In the genomic region with DNA sequence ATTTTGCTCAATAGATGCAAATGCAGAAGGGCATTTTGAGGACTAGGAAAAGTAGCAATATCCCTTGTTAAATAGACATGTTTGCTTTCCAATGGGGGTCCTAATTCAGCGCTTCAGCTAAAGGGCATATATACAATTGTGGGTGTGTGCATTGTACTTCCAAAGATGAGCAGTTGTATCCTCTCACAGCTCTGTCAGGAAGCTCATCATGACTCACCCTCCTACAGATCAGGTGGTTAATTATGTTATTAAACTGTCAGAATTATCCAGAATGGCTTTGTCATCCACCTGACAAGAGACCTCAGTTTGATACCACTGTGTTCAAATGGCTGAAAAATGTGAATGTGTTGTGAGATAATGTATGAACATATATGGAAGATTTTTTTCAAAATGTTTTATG, we compare ENCODE assay signal across 26 cellular contexts.
"Had no signal": no experiment of that assay in that cellular context is flagged by ENCODE, and none has a peak within 500 bp of the region (broad histone marks: within the 10 kb centered on the region; RNA-seq: fewer than 3 reads in every experiment).

No MANE protein-coding gene starts in this region.

- H3K9me3 Mint-ChIP-seq: activated CD4-positive, alpha-beta T cell treated with anti-CD3 and anti-CD28 coated beads, Interleukin-2, amount 10 ng/mL, durations not matched to agents 24 days and 14 days; activated naive CD4-positive, alpha-beta T cell treated with anti-CD3 and anti-CD28 coated beads, Interleukin-2, amount 10 ng/mL, durations not matched to agents 7 days and 5 days; activated naive CD8-positive, alpha-beta T cell treated with anti-CD3 and anti-CD28 coated beads, Interleukin-2, amount 10 ng/mL, durations not matched to agents 7 days and 5 days; T-helper 1 cell treated with Interleukin-12 subunit alpha and Interleukin-12 subunit beta and Interleukin-4 antibody, amounts not matched to agents 30 μg/mL and 1 μg/mL, for 36 hours had no signal

- H3K27ac Mint-ChIP-seq: activated CD4-positive, alpha-beta memory T cell treated with anti-CD3 and anti-CD28 coated beads for 36 hours; activated CD4-positive, alpha-beta T cell treated with anti-CD3 and anti-CD28 coated beads, Interleukin-2, amount 10 ng/mL, durations not matched to agents 24 days and 14 days; activated naive CD4-positive, alpha-beta T cell treated with anti-CD3 and anti-CD28 coated beads, Interleukin-2, amount 10 ng/mL, durations not matched to agents 7 days and 5 days; activated naive CD8-positive, alpha-beta T cell treated with anti-CD3 and anti-CD28 coated beads, Interleukin-2, amount 10 ng/mL, durations not matched to agents 7 days and 5 days; nephron progenitor cell; T-helper 1 cell treated with Interleukin-12 subunit alpha and Interleukin-12 subunit beta and Interleukin-4 antibody, amounts not matched to agents 30 μg/mL and 1 μg/mL, for 36 hours had no signal

- H3K27me3 Mint-ChIP-seq: activated CD4-positive, alpha-beta memory T cell treated with anti-CD3 and anti-CD28 coated beads for 36 hours; activated CD4-positive, alpha-beta T cell treated with anti-CD3 and anti-CD28 coated beads, Interleukin-2, amount 10 ng/mL, durations not matched to agents 24 days and 14 days; activated naive CD4-positive, alpha-beta T cell treated with anti-CD3 and anti-CD28 coated beads, Interleukin-2, amount 10 ng/mL, durations not matched to agents 7 days and 5 days; activated naive CD8-positive, alpha-beta T cell treated with anti-CD3 and anti-CD28 coated beads, Interleukin-2, amount 10 ng/mL, durations not matched to agents 7 days and 5 days had no signal

- H3K4me3 Mint-ChIP-seq: activated CD4-positive, alpha-beta memory T cell treated with anti-CD3 and anti-CD28 coated beads for 36 hours; activated CD4-positive, alpha-beta T cell treated with anti-CD3 and anti-CD28 coated beads, Interleukin-2, amount 10 ng/mL, durations not matched to agents 24 days and 14 days; activated naive CD4-positive, alpha-beta T cell treated with anti-CD3 and anti-CD28 coated beads, Interleukin-2, amount 10 ng/mL, durations not matched to agents 7 days and 5 days; activated naive CD8-positive, alpha-beta T cell treated with anti-CD3 and anti-CD28 coated beads, Interleukin-2, amount 10 ng/mL, durations not matched to agents 7 days and 5 days; brain; nephron progenitor cell; T-helper 1 cell treated with Interleukin-12 subunit alpha and Interleukin-12 subunit beta and Interleukin-4 antibody, amounts not matched to agents 30 μg/mL and 1 μg/mL, for 36 hours had no signal

- H3K4me3 ChIP-seq: ascending aorta, esophagus muscularis mucosa, left ventricle myocardium inferior, lung, pancreas, tibial nerve had no signal

- ATAC-seq: activated CD4-positive, CD25-positive, alpha-beta regulatory T cell treated with anti-CD3 and anti-CD28 coated beads, Interleukin-2, amount 50 U/mL, for 24 hours; pancreas; right cardiac atrium had no signal

- H3K36me3 ChIP-seq: ascending aorta, esophagus muscularis mucosa, left ventricle myocardium inferior, pancreas, tibial nerve had no signal

- H3K9me3 ChIP-seq: ascending aorta, esophagus muscularis mucosa, pancreas had no signal

- H3K27ac ChIP-seq: ascending aorta, esophagus muscularis mucosa, left ventricle myocardium inferior, pancreas, tibial nerve, VCaP had no signal

- H3K4me1 Mint-ChIP-seq: activated CD4-positive, alpha-beta T cell treated with anti-CD3 and anti-CD28 coated beads, Interleukin-2, amount 10 ng/mL, durations not matched to agents 24 days and 14 days; activated naive CD4-positive, alpha-beta T cell treated with anti-CD3 and anti-CD28 coated beads, Interleukin-2, amount 10 ng/mL, durations not matched to agents 7 days and 5 days; activated naive CD8-positive, alpha-beta T cell treated with anti-CD3 and anti-CD28 coated beads, Interleukin-2, amount 10 ng/mL, durations not matched to agents 7 days and 5 days had no signal

- DNase-seq: activated CD4-positive, alpha-beta memory T cell treated with anti-CD3 and anti-CD28 coated beads for 36 hours; activated CD4-positive, alpha-beta T cell treated with anti-CD3 and anti-CD28 coated beads, Interleukin-2, amount 10 ng/mL, durations not matched to agents 24 days and 14 days; activated CD8-positive, alpha-beta memory T cell treated with anti-CD3 and anti-CD28 coated beads, Interleukin-2, amount 50 U/mL, for 4 hours; activated gamma-delta T cell; activated naive CD4-positive, alpha-beta T cell treated with anti-CD3 and anti-CD28 coated beads, Interleukin-2, amount 10 ng/mL, durations not matched to agents 7 days and 5 days; activated naive CD8-positive, alpha-beta T cell treated with anti-CD3 and anti-CD28 coated beads, Interleukin-2, amount 10 ng/mL, durations not matched to agents 7 days and 5 days; activated T-cell treated with anti-CD3 and anti-CD28 coated beads, Interleukin-2, amount 50 U/mL, for 1 hour; central memory CD4-positive, alpha-beta T cell; foreskin melanocyte; left ventricle myocardium inferior; nephron progenitor cell; pancreas; right cardiac atrium; stimulated activated CD4-positive, alpha-beta T cell treated with anti-CD3 and anti-CD28 coated beads, Interleukin-15, amount 100 ng/mL, for 24 hours; stimulated activated CD4-positive, alpha-beta T cell treated with anti-CD3 and anti-CD28 coated beads, Interleukin-2, amount 100 ng/mL, for 24 hours; stimulated activated naive CD4-positive, alpha-beta T cell; SW 1271; T-helper 9 cell had no signal

- H3K27me3 ChIP-seq: ascending aorta, esophagus muscularis mucosa, pancreas, tibial nerve had no signal

- H3K4me1 ChIP-seq: ascending aorta, pancreas, tibial nerve had no signal

- H3K36me3 Mint-ChIP-seq: activated CD4-positive, alpha-beta memory T cell treated with anti-CD3 and anti-CD28 coated beads for 36 hours; activated naive CD4-positive, alpha-beta T cell treated with anti-CD3 and anti-CD28 coated beads, Interleukin-2, amount 10 ng/mL, durations not matched to agents 7 days and 5 days; activated naive CD8-positive, alpha-beta T cell treated with anti-CD3 and anti-CD28 coated beads, Interleukin-2, amount 10 ng/mL, durations not matched to agents 7 days and 5 days had no signal
